28 cellular contexts compared by ENCODE assay signal in the genomic region with DNA sequence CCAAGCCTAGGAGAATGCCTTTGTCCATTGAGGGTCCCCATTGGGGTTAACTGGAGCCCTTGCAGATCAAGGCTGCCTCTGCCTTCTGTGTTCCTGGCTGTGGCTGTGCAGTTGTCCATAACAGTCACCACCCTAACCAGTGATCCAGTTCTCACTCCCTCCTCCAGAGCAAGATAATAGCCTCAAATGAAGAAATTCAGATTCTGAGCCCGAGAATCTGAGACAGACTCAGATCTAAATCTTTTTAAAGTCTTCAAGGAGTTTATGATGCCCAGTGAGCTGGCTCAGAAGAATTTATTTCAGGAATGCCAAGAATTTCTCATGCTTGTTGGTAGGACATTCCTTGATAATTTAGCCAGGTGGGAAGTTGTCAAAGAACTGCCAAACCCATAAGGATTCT. TPM values are rescaled to one million over a fixed set of nuclear protein-coding genes. Genes with fewer than 3 reads are reported as not detected.
A peak's percentile ranks its signal among the peaks of the same experiment; 100 is the strongest.
DNase-seq lines count a peak whose midpoint lies in the region; ATAC-seq and TF ChIP-seq lines count a peak whose summit lies in the region.
"Had no signal": no experiment of that assay in that cellular context is flagged by ENCODE, and none has a peak within 500 bp of the region (broad histone marks: within the 10 kb centered on the region; RNA-seq: fewer than 3 reads in every experiment).

No MANE protein-coding gene starts in this region.

- no peak overlapping the region for H3K4me2 ChIP-seq in neural progenitor cell

- H3K9ac ChIP-seq in neural progenitor cell: no peak overlapping the region

- H3K27me3 Mint-ChIP-seq in neural progenitor cell (ENCODE audit: insufficient read depth, low read depth): peaks cover 19% of the 10 kb centered on the region
- peaks cover 13 to 31% of the 10 kb centered on the region in 2 donors for H3K27me3 Mint-ChIP-seq in CD8-positive, alpha-beta memory T cell
- H3K27me3 Mint-ChIP-seq in natural killer cell treated with Interleukin-12 subunit alpha and Interleukin-12 subunit beta and Interleukin-15 and Interleukin-18, amount 100 ng/mL, for 72 hours: peaks cover 28 to 37% of the 10 kb centered on the region in 2 donors

- POLR2A ChIA-PET in CD8-positive, alpha-beta memory T cell (lab: Charles Lee): no interaction called here

- no peaks in the 10 kb centered on the region for H4K20me1 ChIP-seq in neural progenitor cell (ENCODE audit: low read depth)

- H3K4me1 ChIP-seq in ectodermal cell (ENCODE audit: control insufficient read depth, insufficient read depth, low read length): peaks cover 4% of the 10 kb centered on the region
- H3K4me1 ChIP-seq in neural progenitor cell: peaks cover 6% of the 10 kb centered on the region
- H3K4me1 ChIP-seq in CD8-positive, alpha-beta memory T cell (ENCODE audit: insufficient read depth, low read length): no peaks in the 10 kb centered on the region
- peaks cover 4% of the 10 kb centered on the region for H3K4me1 ChIP-seq in left ventricle myocardium inferior
- H3K4me1 ChIP-seq: adrenal gland, breast epithelium, left lung had no signal

- H2AFZ ChIP-seq in neural progenitor cell (replicated peaks): no peak overlapping the region

- H3K9me3 ChIP-seq in ectodermal cell (ENCODE audit: control insufficient read depth, low read length) (no peaks in the 10 kb centered on the region), neural progenitor cell (ENCODE audit: low read depth) (no peaks in the 10 kb centered on the region), left ventricle myocardium inferior (replicated peaks) (no peaks in the 10 kb centered on the region)
- no peaks in the 10 kb centered on the region for H3K9me3 ChIP-seq in CD8-positive, alpha-beta memory T cell (ENCODE audit: low read length)
- H3K9me3 ChIP-seq: adrenal gland, breast epithelium, left lung, testis had no signal

- H3K27me3 ChIP-seq in ectodermal cell (ENCODE audit: control insufficient read depth, insufficient read depth, low read length, poor library complexity, severe bottlenecking) (peaks cover 19% of the 10 kb centered on the region), neural progenitor cell (peaks cover 34% of the 10 kb centered on the region), left ventricle myocardium inferior (ENCODE audit: low read depth) (peaks cover 60% of the 10 kb centered on the region)
- no peaks in the 10 kb centered on the region for H3K27me3 ChIP-seq in CD8-positive, alpha-beta memory T cell (ENCODE audit: insufficient read depth, low read length, poor library complexity, severe bottlenecking)
- H3K27me3 ChIP-seq: testis had no signal

- H3K4me1 Mint-ChIP-seq in neural progenitor cell: peaks cover 9% of the 10 kb centered on the region
- H3K4me1 Mint-ChIP-seq in CD8-positive, alpha-beta memory T cell: no peaks in the 10 kb centered on the region
- H3K4me1 Mint-ChIP-seq in natural killer cell treated with Interleukin-12 subunit alpha and Interleukin-12 subunit beta and Interleukin-15 and Interleukin-18, amount 100 ng/mL, for 72 hours (ENCODE audit: low read depth in 2 of 2): no peaks in the 10 kb centered on the region
- H3K4me1 Mint-ChIP-seq: stimulated activated naive B cell treated with anti-CD40 and anti-IgM and Interleukin-4, amounts not matched to agents 10 μg/mL and 1 μg/mL and 100 μg/mL, for 72 hours had no signal

- intact Hi-C loops in left ventricle myocardium inferior (cut with micrococcal nuclease): no loop called here

- no peak for TF ChIP-seq RAD21 in Ishikawa (IDR thresholded peaks at IDR 0.05; ENCODE audit: low read depth)

- H3K4me3 ChIP-seq in ectodermal cell (ENCODE audit: insufficient read depth, low read depth, low read length): no peak overlapping the region
- no peak overlapping the region for H3K4me3 ChIP-seq in neural progenitor cell
- H3K4me3 ChIP-seq in CD8-positive, alpha-beta memory T cell (ENCODE audit: low read length): no peak overlapping the region
- no peak overlapping the region for H3K4me3 ChIP-seq in left ventricle myocardium inferior
- H3K4me3 ChIP-seq: adrenal gland, breast epithelium, left lung had no signal

- no peak overlapping the region for H3K4me3 Mint-ChIP-seq in neural progenitor cell
- H3K4me3 Mint-ChIP-seq in CD8-positive, alpha-beta memory T cell: no peak overlapping the region
- no peak overlapping the region for H3K4me3 Mint-ChIP-seq in natural killer cell treated with Interleukin-12 subunit alpha and Interleukin-12 subunit beta and Interleukin-15 and Interleukin-18, amount 100 ng/mL, for 72 hours
- H3K4me3 Mint-ChIP-seq: activated T-cell treated with anti-CD3 and anti-CD28 coated beads, Interleukin-2, amount 50 U/mL, for 24 hours; neural crest cell; stimulated activated naive B cell treated with anti-CD40 and anti-IgM and Interleukin-4, amounts not matched to agents 10 μg/mL and 1 μg/mL and 100 μg/mL, for 72 hours had no signal

- H3K27ac Mint-ChIP-seq in neural progenitor cell: no peak overlapping the region
- no peak overlapping the region for H3K27ac Mint-ChIP-seq in CD8-positive, alpha-beta memory T cell
- H3K27ac Mint-ChIP-seq in natural killer cell treated with Interleukin-12 subunit alpha and Interleukin-12 subunit beta and Interleukin-15 and Interleukin-18, amount 100 ng/mL, for 72 hours: no peak overlapping the region
- H3K27ac Mint-ChIP-seq: activated T-cell treated with anti-CD3 and anti-CD28 coated beads, Interleukin-2, amount 50 U/mL, for 24 hours; stimulated activated naive B cell treated with anti-CD40 and anti-IgM and Interleukin-4, amounts not matched to agents 10 μg/mL and 1 μg/mL and 100 μg/mL, for 72 hours had no signal

- H3K9me3 Mint-ChIP-seq in neural progenitor cell: no peaks in the 10 kb centered on the region
- no peaks in the 10 kb centered on the region for H3K9me3 Mint-ChIP-seq in CD8-positive, alpha-beta memory T cell
- no peaks in the 10 kb centered on the region for H3K9me3 Mint-ChIP-seq in natural killer cell treated with Interleukin-12 subunit alpha and Interleukin-12 subunit beta and Interleukin-15 and Interleukin-18, amount 100 ng/mL, for 72 hours
- H3K9me3 Mint-ChIP-seq: activated T-cell treated with anti-CD3 and anti-CD28 coated beads, Interleukin-2, amount 50 U/mL, for 24 hours; H9; neural crest cell; stimulated activated naive B cell treated with anti-CD40 and anti-IgM and Interleukin-4, amounts not matched to agents 10 μg/mL and 1 μg/mL and 100 μg/mL, for 72 hours had no signal

- TF ChIP-seq CTCF in neural progenitor cell (IDR thresholded peaks at IDR 0.05) (no peak), left ventricle myocardium inferior (IDR thresholded peaks at IDR 0.05; ENCODE audit: borderline replicate concordance) (no peak)

- H3F3A ChIP-seq in neural progenitor cell (ENCODE audit: low read depth): no peaks in the 10 kb centered on the region

- CTCF ChIA-PET in CD8-positive, alpha-beta memory T cell (lab: Charles Lee): no interaction called here

- in situ Hi-C loops in ACHN (cut with HindIII; ENCODE audit: low pct_ligation_motif_present, low pct_unique_long_range_greater_than_20kb, low sequenced_read_pairs): no loop called here

- 92% methylated on average over 1 of the region's 1 CpG; no CpG with 5 or more reads in 1 of the 2 experiments for WGBS in ectodermal cell, 2 experiments

- no peak for TF ChIP-seq EP300 in Ishikawa (IDR thresholded peaks at IDR 0.05; ENCODE audit: borderline replicate concordance)

- DNase-seq in ACHN (peak; percentile 33), neural progenitor cell (ENCODE audit: low spot score) (peak; percentile 25), left ventricle myocardium inferior (no peak), MV-4-11 (lab: John Stamatoyannopoulos, UW) (no peak)
- DNase-seq in CD8-positive, alpha-beta memory T cell: no peak
- no peak for DNase-seq in natural killer cell treated with Interleukin-12 subunit alpha and Interleukin-12 subunit beta and Interleukin-15 and Interleukin-18, amount 100 ng/mL, for 72 hours (ENCODE audit: low spot score)
- DNase-seq: activated T-cell treated with anti-CD3 and anti-CD28 coated beads, Interleukin-2, amount 50 U/mL, for 24 hours; adrenal gland; COR-L47; cortex of kidney; KG1; left lung; NCI-H2171 treated with DMSO at 0.1 percent for 48 hours; NCI-H526 treated with DMSO at 0.1 percent for 48 hours; Right ventricle myocardium superior; stimulated activated CD4-positive, alpha-beta T cell treated with anti-CD3 and anti-CD28 coated beads, Interleukin-2, amount 100 ng/mL, for 24 hours; stimulated activated naive B cell treated with anti-CD40 and anti-IgM and Interleukin-4, amounts not matched to agents 10 μg/mL and 1 μg/mL and 100 μg/mL, for 72 hours; testis had no signal

- no peaks in the 10 kb centered on the region for H3K79me2 ChIP-seq in neural progenitor cell (ENCODE audit: low read depth)

- H3K27ac ChIP-seq in ectodermal cell (ENCODE audit: insufficient read depth, low read depth, low read length, poor library complexity, severe bottlenecking): peak overlapping the region; percentile 50
- no peak overlapping the region for H3K27ac ChIP-seq in neural progenitor cell
- H3K27ac ChIP-seq in CD8-positive, alpha-beta memory T cell (ENCODE audit: low read depth, low read length): no peak overlapping the region
- H3K27ac ChIP-seq in left ventricle myocardium inferior (replicated peaks): no peak overlapping the region
- H3K27ac ChIP-seq: adrenal gland, breast epithelium, left lung had no signal

- H3K36me3 Mint-ChIP-seq in neural progenitor cell: no peaks in the 10 kb centered on the region
- H3K36me3 Mint-ChIP-seq in CD8-positive, alpha-beta memory T cell: no peaks in the 10 kb centered on the region
- H3K36me3 Mint-ChIP-seq in natural killer cell treated with Interleukin-12 subunit alpha and Interleukin-12 subunit beta and Interleukin-15 and Interleukin-18, amount 100 ng/mL, for 72 hours: no peaks in the 10 kb centered on the region
- H3K36me3 Mint-ChIP-seq: stimulated activated naive B cell treated with anti-CD40 and anti-IgM and Interleukin-4, amounts not matched to agents 10 μg/mL and 1 μg/mL and 100 μg/mL, for 72 hours had no signal

- ATAC-seq in natural killer cell treated with Interleukin-12 subunit alpha and Interleukin-12 subunit beta and Interleukin-15 and Interleukin-18, amount 100 ng/mL, for 72 hours: no peak
- ATAC-seq: activated CD4-positive, CD25-positive, alpha-beta regulatory T cell treated with anti-CD3 and anti-CD28 coated beads, Interleukin-2, amount 50 U/mL, for 24 hours; left lung; stimulated activated naive B cell treated with anti-CD40 and anti-IgM and Interleukin-4, amounts not matched to agents 10 μg/mL and 1 μg/mL and 100 μg/mL, for 72 hours had no signal

- H3K36me3 ChIP-seq in ectodermal cell (ENCODE audit: control insufficient read depth, insufficient read depth, low read length) (no peaks in the 10 kb centered on the region), neural progenitor cell (no peaks in the 10 kb centered on the region), left ventricle myocardium inferior (no peaks in the 10 kb centered on the region)
- H3K36me3 ChIP-seq in CD8-positive, alpha-beta memory T cell (ENCODE audit: insufficient read depth, low read length): no peaks in the 10 kb centered on the region
- H3K36me3 ChIP-seq: adrenal gland, breast epithelium, left lung had no signal

RNA-seq across cellular contexts. Expression of a gene that starts 44.3 kb away (rescaled TPM):
- not detected for polyA plus RNA-seq in ectodermal cell (2013, experiment 1 of 4)
- polyA plus RNA-seq in ectodermal cell (2013, experiment 2 of 4): not detected
- not detected for polyA plus RNA-seq in ectodermal cell (2013, experiment 3 of 4)
- polyA plus RNA-seq in ectodermal cell (2013, experiment 4 of 4): not detected
- total RNA-seq in neural progenitor cell (ENCODE audit: low replicate concordance) (0.07 TPM in 1 of 2 replicates, not detected in the other), left ventricle myocardium inferior (0.16 TPM)
- total RNA-seq in CD8-positive, alpha-beta memory T cell: under 1 TPM in 1 of 2 experiments, not detected in 1; 0.09 TPM
- not detected for polyA plus RNA-seq in CD8-positive, alpha-beta memory T cell
- not detected for total RNA-seq in natural killer cell treated with Interleukin-12 subunit alpha and Interleukin-12 subunit beta and Interleukin-15 and Interleukin-18, amount 100 ng/mL, for 72 hours
- total RNA-seq: Daoy, H9, left lung, posterior vena cava, skeletal muscle tissue had no signal
- polyA plus RNA-seq: BJ had no signal

Comparison
In these comparisons a context has a peak if more than half of its experiments do, and no peak if none do; other contexts are left out.
1. DNase-seq: peak in ACHN (single experiment) and neural progenitor cell (single experiment); none in CD8-positive, alpha-beta memory T cell (0 of 5), left ventricle myocardium inferior (single experiment), MV-4-11 (single experiment) and natural killer cell treated with Interleukin-12 subunit alpha and Interleukin-12 subunit beta and Interleukin-15 and Interleukin-18, amount 100 ng/mL, for 72 hours (single experiment).